In the genomic region with DNA sequence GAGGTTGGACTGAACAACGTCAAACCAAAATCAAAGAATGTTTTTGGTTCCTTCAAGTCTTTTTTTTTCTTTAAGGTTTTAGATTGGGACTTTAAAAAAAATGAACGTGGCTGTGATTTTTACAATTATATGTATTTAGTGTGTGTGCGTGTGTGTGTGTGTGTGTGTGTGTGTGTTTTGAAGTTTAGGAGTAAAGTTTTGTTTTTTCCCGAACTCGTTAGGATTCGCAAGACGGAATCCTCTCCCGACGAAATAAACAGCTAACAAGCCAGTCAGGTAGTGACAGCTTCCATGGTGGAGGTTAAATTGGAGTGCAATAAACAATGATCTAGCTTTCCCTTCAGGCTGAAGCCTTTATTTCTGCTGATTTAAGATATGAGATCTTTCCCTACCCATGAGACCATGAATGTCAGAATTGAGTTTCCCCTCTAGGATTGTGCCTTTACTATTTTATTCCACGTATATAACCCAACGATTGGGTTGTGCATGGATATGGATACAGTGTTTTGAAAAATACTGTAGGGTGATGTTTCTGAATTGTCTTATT, we compare ENCODE assay signal across 1 cellular context.
TF ChIP-seq lines count a peak whose summit lies in the region.

No MANE protein-coding gene starts in this region.

TF ChIP-seq in HEK293, 187 proteins besides CTCF, POLR2A, EP300 and RAD21 (continued from another document):
- TF ChIP-seq, protein P1, sequence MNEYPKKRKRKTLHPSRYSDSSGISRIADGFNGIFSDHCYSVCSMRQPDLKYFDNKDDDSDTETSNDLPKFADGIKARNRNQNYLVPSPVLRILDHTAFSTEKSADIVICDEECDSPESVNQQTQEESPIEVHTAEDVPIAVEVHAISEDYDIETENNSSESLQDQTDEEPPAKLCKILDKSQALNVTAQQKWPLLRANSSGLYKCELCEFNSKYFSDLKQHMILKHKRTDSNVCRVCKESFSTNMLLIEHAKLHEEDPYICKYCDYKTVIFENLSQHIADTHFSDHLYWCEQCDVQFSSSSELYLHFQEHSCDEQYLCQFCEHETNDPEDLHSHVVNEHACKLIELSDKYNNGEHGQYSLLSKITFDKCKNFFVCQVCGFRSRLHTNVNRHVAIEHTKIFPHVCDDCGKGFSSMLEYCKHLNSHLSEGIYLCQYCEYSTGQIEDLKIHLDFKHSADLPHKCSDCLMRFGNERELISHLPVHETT (tag by site-specific recombination; IDR thresholded peaks at IDR 0.05): no peak
- TF ChIP-seq ZFP69B (tag by site-specific recombination; IDR thresholded peaks at IDR 0.05): 0 out of 2 replicates have a peak, but pooled peaks have one; percentile 35
- TF ChIP-seq ZNF2 (tag by site-specific recombination; IDR thresholded peaks at IDR 0.05): 0 out of 2 replicates have a peak, but pooled peaks have one; percentile 33
- TF ChIP-seq, protein P2, sequence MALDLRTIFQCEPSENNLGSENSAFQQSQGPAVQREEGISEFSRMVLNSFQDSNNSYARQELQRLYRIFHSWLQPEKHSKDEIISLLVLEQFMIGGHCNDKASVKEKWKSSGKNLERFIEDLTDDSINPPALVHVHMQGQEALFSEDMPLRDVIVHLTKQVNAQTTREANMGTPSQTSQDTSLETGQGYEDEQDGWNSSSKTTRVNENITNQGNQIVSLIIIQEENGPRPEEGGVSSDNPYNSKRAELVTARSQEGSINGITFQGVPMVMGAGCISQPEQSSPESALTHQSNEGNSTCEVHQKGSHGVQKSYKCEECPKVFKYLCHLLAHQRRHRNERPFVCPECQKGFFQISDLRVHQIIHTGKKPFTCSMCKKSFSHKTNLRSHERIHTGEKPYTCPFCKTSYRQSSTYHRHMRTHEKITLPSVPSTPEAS (tag by site-specific recombination; IDR thresholded peaks at IDR 0.05): peak; percentile 91
- TF ChIP-seq ZBTB8A (tag by site-specific recombination; IDR thresholded peaks at IDR 0.05): 0 out of 2 replicates have a peak, but pooled peaks have one; percentile 10
- no peak for TF ChIP-seq ZFP3 (tag by site-specific recombination; IDR thresholded peaks at IDR 0.05; ENCODE audit: low read depth)
- TF ChIP-seq, protein P3, sequence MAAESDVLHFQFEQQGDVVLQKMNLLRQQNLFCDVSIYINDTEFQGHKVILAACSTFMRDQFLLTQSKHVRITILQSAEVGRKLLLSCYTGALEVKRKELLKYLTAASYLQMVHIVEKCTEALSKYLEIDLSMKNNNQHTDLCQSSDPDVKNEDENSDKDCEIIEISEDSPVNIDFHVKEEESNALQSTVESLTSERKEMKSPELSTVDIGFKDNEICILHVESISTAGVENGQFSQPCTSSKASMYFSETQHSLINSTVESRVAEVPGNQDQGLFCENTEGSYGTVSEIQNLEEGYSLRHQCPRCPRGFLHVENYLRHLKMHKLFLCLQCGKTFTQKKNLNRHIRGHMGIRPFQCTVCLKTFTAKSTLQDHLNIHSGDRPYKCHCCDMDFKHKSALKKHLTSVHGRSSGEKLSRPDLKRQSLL (tag by site-specific recombination; IDR thresholded peaks at IDR 0.05): no peak
- TF ChIP-seq, protein P4, sequence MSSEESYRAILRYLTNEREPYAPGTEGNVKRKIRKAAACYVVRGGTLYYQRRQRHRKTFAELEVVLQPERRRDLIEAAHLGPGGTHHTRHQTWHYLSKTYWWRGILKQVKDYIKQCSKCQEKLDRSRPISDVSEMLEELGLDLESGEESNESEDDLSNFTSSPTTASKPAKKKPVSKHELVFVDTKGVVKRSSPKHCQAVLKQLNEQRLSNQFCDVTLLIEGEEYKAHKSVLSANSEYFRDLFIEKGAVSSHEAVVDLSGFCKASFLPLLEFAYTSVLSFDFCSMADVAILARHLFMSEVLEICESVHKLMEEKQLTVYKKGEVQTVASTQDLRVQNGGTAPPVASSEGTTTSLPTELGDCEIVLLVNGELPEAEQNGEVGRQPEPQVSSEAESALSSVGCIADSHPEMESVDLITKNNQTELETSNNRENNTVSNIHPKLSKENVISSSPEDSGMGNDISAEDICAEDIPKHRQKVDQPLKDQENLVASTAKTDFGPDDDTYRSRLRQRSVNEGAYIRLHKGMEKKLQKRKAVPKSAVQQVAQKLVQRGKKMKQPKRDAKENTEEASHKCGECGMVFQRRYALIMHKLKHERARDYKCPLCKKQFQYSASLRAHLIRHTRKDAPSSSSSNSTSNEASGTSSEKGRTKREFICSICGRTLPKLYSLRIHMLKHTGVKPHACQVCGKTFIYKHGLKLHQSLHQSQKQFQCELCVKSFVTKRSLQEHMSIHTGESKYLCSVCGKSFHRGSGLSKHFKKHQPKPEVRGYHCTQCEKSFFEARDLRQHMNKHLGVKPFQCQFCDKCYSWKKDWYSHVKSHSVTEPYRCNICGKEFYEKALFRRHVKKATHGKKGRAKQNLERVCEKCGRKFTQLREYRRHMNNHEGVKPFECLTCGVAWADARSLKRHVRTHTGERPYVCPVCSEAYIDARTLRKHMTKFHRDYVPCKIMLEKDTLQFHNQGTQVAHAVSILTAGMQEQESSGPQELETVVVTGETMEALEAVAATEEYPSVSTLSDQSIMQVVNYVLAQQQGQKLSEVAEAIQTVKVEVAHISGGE (tag by site-specific recombination; conservative IDR thresholded peaks at IDR 0.05; ENCODE audit: low read depth): 0 out of 2 replicates have a peak, but pooled peaks have one; percentile 2
- no peak for TF ChIP-seq ZNF24 (tag by site-specific recombination; IDR thresholded peaks at IDR 0.05)
- TF ChIP-seq GFI1B (tag by site-specific recombination; IDR thresholded peaks at IDR 0.05): 0 out of 2 replicates have a peak, but pooled peaks have one; percentile 6
- no peak for TF ChIP-seq ZBTB48 (tag by site-specific recombination; IDR thresholded peaks at IDR 0.05)
- peak; percentile 41; the same call in 1 of the 2 replicates for TF ChIP-seq ZBTB17 (tag by site-specific recombination; IDR thresholded peaks at IDR 0.05)
